Comparison of ENCODE assay signal across 8 cellular contexts in genomic region chr7:55415173-55415778, GRCh38. TPM values are rescaled to one million over a fixed set of nuclear protein-coding genes. Genes with fewer than 3 reads are reported as not detected.
DNase-seq lines count a peak whose midpoint lies in the region; ATAC-seq, FAIRE-seq and TF ChIP-seq lines count a peak whose summit lies in the region.

No MANE protein-coding gene starts in this region.

- peak; percentile 95 for TF ChIP-seq CTCF in CD4-positive, alpha-beta T cell (IDR thresholded peaks at IDR 0.05)
- peak; percentile 75 for TF ChIP-seq CTCF in HepG2 (CRISPR knock-in tag; IDR thresholded peaks at IDR 0.05)

- WGBS in HepG2 (ENCODE audit: low lambda C conversion rate): 57% methylated on average over 6 of the region's 6 CpGs

- DNase-seq in CD4-positive, alpha-beta T cell: peak; percentile 62 to 82 (median 75)
- DNase-seq in NCI-H510A (lab: John Stamatoyannopoulos, UW) (peak; percentile 51), cerebellum (ENCODE audit: low spot score) (peak; percentile 84), HepG2 (ENCODE audit: low spot score) (peak; percentile 62)
- peak; percentile 81 to 84 for DNase-seq in activated CD4-positive, alpha-beta T cell treated with anti-CD3 and anti-CD28 coated beads for 24 hours (ENCODE audit: low read depth in 2 of 2)
- peak; percentile 81 for DNase-seq in stimulated activated CD8-positive, alpha-beta memory T cell treated with anti-CD3 and anti-CD28 coated beads, Interleukin-12 subunit alpha, Interleukin-12 subunit beta, amount 100 ng/mL, for 1 hour (ENCODE audit: low read depth)

- H3K4me1 ChIP-seq in HepG2 (ENCODE audit: insufficient read depth, low read length): peaks cover 3% of the 10 kb centered on the region

- no TSS peak for BruUV-seq in HepG2 (replicated peaks; lab: Mats Ljungman, UMichigan)

- H3K4me3 Mint-ChIP-seq in CD4-positive, alpha-beta T cell: no peak overlapping the region

- H3K27me3 Mint-ChIP-seq in CD4-positive, alpha-beta T cell: no peaks in the 10 kb centered on the region

- TF ChIP-seq RAD21 in HepG2 (CRISPR knock-in tag; IDR thresholded peaks at IDR 0.05): peak; percentile 53; the same call in 1 of the 2 replicates

- POLR2A ChIA-PET in CD4-positive, alpha-beta T cell (lab: Charles Lee): interaction anchor here (1.2 kb wide), 1 partner anchor 50 kb away, joined by 3 read pairs; the partner anchor contains the start of gene LANCL2
- POLR2A ChIA-PET in HepG2 (lab: Yijun Ruan, JAX): interaction anchor here (1.0 kb wide), 1 partner anchor 50 kb away, joined by 5 read pairs; the partner anchor contains the start of gene LANCL2

- H3K9me3 Mint-ChIP-seq in CD4-positive, alpha-beta T cell: no peaks in the 10 kb centered on the region

- no peaks in the 10 kb centered on the region for H3K9me3 ChIP-seq in CD4-positive, alpha-beta T cell (ENCODE audit: control insufficient read depth, low read length)
- no peaks in the 10 kb centered on the region for H3K9me3 ChIP-seq in HepG2 (ENCODE audit: low read length)

- no peak overlapping the region for H2AFZ ChIP-seq in HepG2 (ENCODE audit: low read length)

- CTCF ChIA-PET in CD4-positive, alpha-beta T cell (lab: Charles Lee): interaction anchor here (0.6 to 2.1 kb wide), 19 partner anchors 9 to 642 kb away, joined by 3 to 10 read pairs (median 4); partner anchors contain the start of gene LANCL2
- CTCF ChIA-PET in HepG2 (lab: Yijun Ruan, JAX; ENCODE audit: low intra/inter-chr PET ratio, low total read pairs): interaction anchor here (0.8 to 3.1 kb wide), 3 partner anchors 133 to 642 kb away, joined by 3 to 31 read pairs (median 6); no protein-coding TSS in a partner anchor

- intact Hi-C loops in CD4-positive, alpha-beta T cell (cut with DNase I, micrococcal nuclease): loop anchor here (1.0 to 10.0 kb wide), 4 partner anchors 50 to 640 kb away; partner anchors contain the start of gene LANCL2 (in 1 of the 2)
- intact Hi-C loops in HepG2 (cut with micrococcal nuclease; ENCODE audit: unreplicated experiment): loop anchor here (1.0 to 2.0 kb wide), 2 partner anchors 48 to 135 kb away; no protein-coding TSS in a partner anchor

- no peak overlapping the region for H3K4me3 ChIP-seq in HepG2 (replicated peaks in 1 of 3; ENCODE audit: insufficient read depth in 1 of 3, low read depth in 2 of 3, low read length in 3 of 3)

- ATAC-seq in CD4-positive, alpha-beta T cell (ENCODE audit: poor library complexity): peak; percentile 99
- ATAC-seq in GM19324 (IDR thresholded peaks at IDR 0.05; ENCODE audit: low FRiP score, unreplicated experiment) (peak; percentile 80), HG03354 (IDR thresholded peaks at IDR 0.05; ENCODE audit: poor library complexity, severe bottlenecking, unreplicated experiment) (peak; percentile 96), HepG2 (peak; percentile 95)

- no peak overlapping the region for H3K9ac ChIP-seq in HepG2 (ENCODE audit: insufficient read depth, low read depth, low read length)

- no peak overlapping the region for H3K27ac ChIP-seq in CD4-positive, alpha-beta T cell (ENCODE audit: low read depth, low read length)
- H3K27ac ChIP-seq in HepG2 (ENCODE audit: extremely low read length, insufficient read depth, low read length): no peak overlapping the region

- peak; percentile 58 for FAIRE-seq in HepG2 (lab: Jason Lieb, UNC)

- H4K20me1 ChIP-seq in HepG2 (ENCODE audit: insufficient read depth, low read length): no peaks in the 10 kb centered on the region

- in situ Hi-C loops in HepG2 (cut with HindIII; ENCODE audit: extremely low pct_ligation_motif_present, low pct_unique_long_range_greater_than_20kb): loop anchor here (25.0 kb wide), 1 partner anchor 653 kb away; the partner anchor contains the start of gene SEC61G

- 0 out of 5 replicates have a peak, but pooled peaks cover 0 to 5% of the 10 kb centered on the region in 2 experiments for H3K36me3 ChIP-seq in HepG2 (replicated peaks in 1 of 2; ENCODE audit: control insufficient read depth in 1 of 2, insufficient read depth in 2 of 2, low read length in 2 of 2)

- TF ChIP-seq POLR2A in HepG2 (IDR thresholded peaks at IDR 0.05; ENCODE audit: insufficient read depth in 1 of 2, low read depth in 2 of 2, low read length in 2 of 2): no peak

- no peak overlapping the region for H3K27ac Mint-ChIP-seq in CD4-positive, alpha-beta T cell

- TF ChIP-seq EP300 in HepG2 (IDR thresholded peaks at IDR 0.05; ENCODE audit: low read depth in 2 of 2, low read length in 2 of 2) (no peak), HepG2 (CRISPR knock-in tag; IDR thresholded peaks at IDR 0.05; ENCODE audit: borderline replicate concordance) (no peak)

- no peak overlapping the region for H3K4me2 ChIP-seq in HepG2 (ENCODE audit: low read depth, low read length)

- no peaks in the 10 kb centered on the region for H3K27me3 ChIP-seq in CD4-positive, alpha-beta T cell (ENCODE audit: control insufficient read depth, insufficient read depth, low read length)
- no peaks in the 10 kb centered on the region for H3K27me3 ChIP-seq in HepG2 (ENCODE audit: control insufficient read depth in 1 of 2, insufficient read depth in 2 of 2, low read length in 2 of 2)

- no peaks in the 10 kb centered on the region for H3K4me1 Mint-ChIP-seq in CD4-positive, alpha-beta T cell (ENCODE audit: low read depth)

- H3K79me2 ChIP-seq in HepG2 (ENCODE audit: insufficient read depth, low read length): no peaks in the 10 kb centered on the region

- peaks cover 18% of the 10 kb centered on the region for H3K36me3 Mint-ChIP-seq in CD4-positive, alpha-beta T cell (ENCODE audit: low read depth)

TF ChIP-seq in HepG2, 621 proteins besides CTCF, POLR2A, EP300 and RAD21:
- TF ChIP-seq ESRRA (CRISPR knock-in tag; IDR thresholded peaks at IDR 0.05; ENCODE audit: low read depth) (no peak), SMC3 (IDR thresholded peaks at IDR 0.05; ENCODE audit: low read length) (peak; percentile 81), STAG1 (CRISPR knock-in tag; IDR thresholded peaks at IDR 0.05) (peak; percentile 63), JARID2 (CRISPR knock-in tag; IDR thresholded peaks at IDR 0.05; ENCODE audit: insufficient replicate concordance) (no peak)
TF ChIP-seq in HepG2: peak in this region for 2.

RNA-seq across cellular contexts. Expression of gene LANCL2, which starts 50.1 kb away (rescaled TPM):
- total RNA-seq in CD4-positive, alpha-beta T cell: 1 to 10 TPM; 7.1 to 9.0 TPM
- 48.2 TPM for total RNA-seq in cerebellum
- 13.8 and 22.0 TPM in 2 replicates for total RNA-seq in HepG2 (2016; rRNA removed; fragmentation: Illumina TruSeq; extraction: Trizol)
- 4.6 and 5.7 TPM in 2 replicates for total RNA-seq in HepG2 (2016; cell fraction: cytosol; rRNA removed; fragmentation: Illumina TruSeq; extraction: Trizol; ENCODE audit: low read depth)
- total RNA-seq in HepG2 (2016; cell fraction: insoluble cytoplasmic fraction; rRNA removed; fragmentation: Illumina TruSeq; extraction: Trizol): 14.5 and 21.5 TPM in 2 replicates
- total RNA-seq in HepG2 (2016; cell fraction: membrane; rRNA removed; fragmentation: Illumina TruSeq; extraction: Trizol): 6.3 TPM in 2 replicates
- total RNA-seq in HepG2 (2016; cell fraction: nucleus; rRNA removed; fragmentation: Illumina TruSeq; extraction: Trizol): 9.4 and 10.2 TPM in 2 replicates
- 9.8 and 10.0 TPM in 2 replicates for polyA plus RNA-seq in HepG2 (2011; rRNA removed)
- 11.7 and 12.5 TPM in 2 replicates for polyA plus RNA-seq in HepG2 (2011; cell fraction: cytosol; rRNA removed)
- 3.7 and 6.6 TPM in 2 replicates for polyA plus RNA-seq in HepG2 (2011; cell fraction: nucleus; rRNA removed)
- polyA plus RNA-seq in HepG2 (2012): 7.3 and 8.8 TPM in 2 replicates
- polyA plus RNA-seq in HepG2 (2016; cell fraction: cytosol; fragmentation: Illumina TruSeq; extraction: Trizol; ENCODE audit: low read depth): 4.1 and 4.3 TPM in 2 replicates
- polyA plus RNA-seq in HepG2 (2016; cell fraction: insoluble cytoplasmic fraction; fragmentation: Illumina TruSeq; extraction: Trizol; ENCODE audit: low read depth): 19.0 and 21.3 TPM in 2 replicates
- 5.6 and 6.6 TPM in 2 replicates for polyA plus RNA-seq in HepG2 (2016; cell fraction: membrane; fragmentation: Illumina TruSeq; extraction: Trizol; ENCODE audit: low read depth)
- 11.1 and 16.0 TPM in 2 replicates for polyA plus RNA-seq in HepG2 (2016; cell fraction: nucleus; fragmentation: Illumina TruSeq; extraction: Trizol; ENCODE audit: insufficient read depth, low read depth)
- 30.3 and 36.9 TPM in 2 replicates for polyA minus RNA-seq in HepG2 (2011; rRNA and poly(A)+ RNA removed; ENCODE audit: low replicate concordance)
- 7.6 and 8.4 TPM in 2 replicates for polyA minus RNA-seq in HepG2 (2011; cell fraction: cytosol; rRNA and poly(A)+ RNA removed)
- 4.7 and 8.1 TPM in 2 replicates for polyA minus RNA-seq in HepG2 (2011; cell fraction: nucleus; rRNA and poly(A)+ RNA removed)
